In genomic region chr12:57520008-57520726, GRCh38 we compare ENCODE assay signal across 1 cellular context.
TF ChIP-seq lines count a peak whose summit lies in the region.

DDIT3 (minus strand) TSS chr12:57520514; CDS start chr12:57517406, 3,108 bp downstream.

TF ChIP-seq in HepG2, 621 proteins besides CTCF, POLR2A, EP300 and RAD21 (continued from another document and continues in another):
- TF ChIP-seq FUBP1 (CRISPR knock-in tag; IDR thresholded peaks at IDR 0.05; ENCODE audit: borderline replicate concordance): no peak
- TF ChIP-seq DRAP1 (CRISPR knock-in tag; IDR thresholded peaks at IDR 0.05): peak; percentile 99
- peak; percentile 98 for TF ChIP-seq SP4 (CRISPR knock-in tag; IDR thresholded peaks at IDR 0.05)
- TF ChIP-seq NR0B2 (CRISPR knock-in tag; IDR thresholded peaks at IDR 0.05): peak; percentile 78; the same call in 1 of the 2 replicates
- TF ChIP-seq POLR2AphosphoS2 (IDR thresholded peaks at IDR 0.05; ENCODE audit: low read depth, low read length): peak; percentile 95
- no peak; the same call in 1 of the 2 replicates for TF ChIP-seq ZNF790 (CRISPR knock-in tag; IDR thresholded peaks at IDR 0.05; ENCODE audit: borderline replicate concordance)
- TF ChIP-seq DZIP1 (CRISPR knock-in tag; IDR thresholded peaks at IDR 0.05): no peak
- TF ChIP-seq ZNF501 (CRISPR knock-in tag; IDR thresholded peaks at IDR 0.05): peak; percentile 0; the same call in 1 of the 2 replicates
- 0 out of 2 replicates have a peak, but pooled peaks have one; percentile 11 for TF ChIP-seq SNAPC2 (CRISPR knock-in tag; IDR thresholded peaks at IDR 0.05)
- no peak for TF ChIP-seq TIGD3 (CRISPR knock-in tag; IDR thresholded peaks at IDR 0.05; ENCODE audit: borderline replicate concordance)
- no peak; the same call in 1 of the 2 replicates for TF ChIP-seq ZNF816 (CRISPR knock-in tag; IDR thresholded peaks at IDR 0.05; ENCODE audit: borderline replicate concordance)
- TF ChIP-seq JARID2 (CRISPR knock-in tag; IDR thresholded peaks at IDR 0.05; ENCODE audit: insufficient replicate concordance): no peak
- peak; percentile 73; the same call in 1 of the 2 replicates for TF ChIP-seq RXRB (CRISPR knock-in tag; IDR thresholded peaks at IDR 0.05; ENCODE audit: borderline replicate concordance)
- TF ChIP-seq ZNF30 (CRISPR knock-in tag; IDR thresholded peaks at IDR 0.05): peak; percentile 79; the same call in 1 of the 2 replicates
- no peak for TF ChIP-seq ATAD3A (CRISPR knock-in tag; IDR thresholded peaks at IDR 0.05)
- no peak; the same call in 1 of the 2 replicates for TF ChIP-seq GABPA (IDR thresholded peaks at IDR 0.05; ENCODE audit: low read depth, low read length)
- peak; percentile 84 for TF ChIP-seq GABPA (CRISPR knock-in tag; IDR thresholded peaks at IDR 0.05; ENCODE audit: low read depth)
- peak; percentile 88 for TF ChIP-seq GABPB1 (CRISPR knock-in tag; IDR thresholded peaks at IDR 0.05)
- peak; percentile 36; the same call in 1 of the 2 replicates for TF ChIP-seq ERF (CRISPR knock-in tag; IDR thresholded peaks at IDR 0.05)
- no peak for TF ChIP-seq NKX3-1 (CRISPR knock-in tag; IDR thresholded peaks at IDR 0.05)
- peak; percentile 22; the same call in 1 of the 2 replicates for TF ChIP-seq ZNF317 (CRISPR knock-in tag; IDR thresholded peaks at IDR 0.05)
- no peak for TF ChIP-seq CEBPZ (IDR thresholded peaks at IDR 0.05; ENCODE audit: low read length)
- peak; percentile 94 for TF ChIP-seq ARID4A (CRISPR knock-in tag; IDR thresholded peaks at IDR 0.05; ENCODE audit: borderline replicate concordance)
- peak; percentile 19; the same call in 1 of the 2 replicates for TF ChIP-seq NCOA2 (CRISPR knock-in tag; IDR thresholded peaks at IDR 0.05)
- TF ChIP-seq ZNF335 (CRISPR knock-in tag; IDR thresholded peaks at IDR 0.05): no peak
- 0 out of 2 replicates have a peak, but pooled peaks have one; percentile 21 for TF ChIP-seq ZNF770 (CRISPR knock-in tag; IDR thresholded peaks at IDR 0.05)
- TF ChIP-seq ZNF580 (CRISPR knock-in tag; IDR thresholded peaks at IDR 0.05; ENCODE audit: borderline replicate concordance, low read depth): peak; percentile 74
- TF ChIP-seq ZBTB33 (CRISPR knock-in tag; IDR thresholded peaks at IDR 0.05): peak; percentile 28; the same call in 1 of the 2 replicates
- no peak; the same call in 1 of the 2 replicates for TF ChIP-seq STAG1 (CRISPR knock-in tag; IDR thresholded peaks at IDR 0.05)
- TF ChIP-seq HNF1B (CRISPR knock-in tag; IDR thresholded peaks at IDR 0.05): 0 out of 2 replicates have a peak, but pooled peaks have one; percentile 61
- TF ChIP-seq HOXA9 (CRISPR knock-in tag; IDR thresholded peaks at IDR 0.05; ENCODE audit: borderline replicate concordance): no peak
